Comparison of ENCODE assay signal across 11 cellular contexts in genomic region chr10:35631404-35631803, GRCh38. TPM values are rescaled to one million over a fixed set of nuclear protein-coding genes. Genes with fewer than 3 reads are reported as not detected.
"Had no signal": no experiment of that assay in that cellular context is flagged by ENCODE, and none has a peak within 500 bp of the region (broad histone marks: within the 10 kb centered on the region; RNA-seq: fewer than 3 reads in every experiment).

No MANE protein-coding gene starts in this region.

- H3K36me3 ChIP-seq: HAP-1 had no signal

- H3K36me3 Mint-ChIP-seq: IgD-negative memory B cell had no signal

- DNase-seq: GM23248, GOT3, H7, HFFc6, KG1 had no signal

- H3K27ac Mint-ChIP-seq: HFFc6, IgD-negative memory B cell had no signal

- H2AFZ ChIP-seq: GM23248 had no signal

- H3K4me3 Mint-ChIP-seq: HFFc6, IgD-negative memory B cell had no signal

- H3K27ac ChIP-seq: GM23248, HL-60 had no signal

- H3K4me3 ChIP-seq: GM23248, HAP-1 had no signal

- H3K4me1 ChIP-seq: HAP-1 had no signal

- ATAC-seq: HCT116 had no signal

- H3K9me3 ChIP-seq: HAP-1 had no signal

- H3K9me3 Mint-ChIP-seq: HFFc6 had no signal

- H3K9ac ChIP-seq: GM23248 had no signal

RNA-seq across cellular contexts. Expression of gene FZD8, which starts 10.7 kb away (rescaled TPM):
- polyA plus RNA-seq: IgD-negative memory B cell had no signal

RNA-seq across cellular contexts. Expression of gene GJD4, which starts 26.3 kb away (rescaled TPM):
- total RNA-seq: GM23248, H4, H7, HFFc6, HT1080 had no signal
- polyA plus RNA-seq: GM23248, IgD-negative memory B cell had no signal
